In the genomic region with DNA sequence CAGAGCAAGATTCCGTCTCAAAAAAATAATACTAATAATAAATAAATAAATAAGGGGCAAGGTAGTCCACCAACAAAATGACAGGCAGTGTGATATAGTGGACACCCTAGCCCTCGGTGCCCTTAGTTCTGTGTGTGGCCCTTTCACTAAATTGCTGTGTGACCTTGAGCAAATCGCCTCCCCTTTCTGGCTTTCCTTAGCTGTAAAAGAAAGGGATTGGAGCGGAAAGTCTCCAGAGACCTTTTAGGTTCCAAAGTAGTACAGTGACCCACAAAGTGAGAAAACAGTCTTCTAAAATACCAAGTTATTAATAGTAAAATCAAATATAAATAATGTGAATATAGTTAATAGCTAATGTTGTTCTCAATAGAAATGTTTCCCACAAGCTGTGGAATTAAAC, we compare ENCODE assay signal across 9 cellular contexts. TPM values are rescaled to one million over a fixed set of nuclear protein-coding genes. Genes with fewer than 3 reads are reported as not detected.
DNase-seq lines count a peak whose midpoint lies in the region; ATAC-seq, FAIRE-seq and TF ChIP-seq lines count a peak whose summit lies in the region.
"Had no signal": no experiment of that assay in that cellular context is flagged by ENCODE, and none has a peak within 500 bp of the region (broad histone marks: within the 10 kb centered on the region; RNA-seq: fewer than 3 reads in every experiment).

No MANE protein-coding gene starts in this region.

- no peak overlapping the region for H3K4ac ChIP-seq in H1 (replicated peaks; ENCODE audit: insufficient read length, low read depth, low read length)

- H4K91ac ChIP-seq in H1 (replicated peaks; ENCODE audit: insufficient read length, low read length), result no peak overlapping the region

- no peak overlapping the region for H4K8ac ChIP-seq in H1 (ENCODE audit: extremely low read depth, insufficient read depth, low read length)

- no peak overlapping the region; a peak in 1 of 4 replicates for H3K4me2 ChIP-seq in H1 (ENCODE audit: insufficient read depth in 1 of 2, low read depth in 2 of 2, low read length in 2 of 2)

- CTCF ChIA-PET in H1 (lab: Charles Lee; ENCODE audit: partially characterized antibody), result interaction anchor here (1.2 to 42.4 kb wide), 7 partner anchors 4 to 177 kb away, joined by 3 to 1994 read pairs (median 11); partner anchors contain the start of genes LMNA, MEX3A and VHLL

- peaks cover 3% of the 10 kb centered on the region for H3K79me1 ChIP-seq in H1 (ENCODE audit: low read depth, low read length)

- H3K9ac ChIP-seq in H1 (replicated peaks in 1 of 4; ENCODE audit: extremely low read depth in 1 of 4, low read depth in 3 of 4, low read length in 3 of 4), result no peak overlapping the region
- H3K9ac ChIP-seq: BLaER1 had no signal

- no peak overlapping the region for H2BK15ac ChIP-seq in H1 (ENCODE audit: low read length)

- H3K4me1 ChIP-seq in H1 (replicated peaks in 1 of 4; ENCODE audit: control insufficient read depth in 3 of 4, insufficient read depth in 4 of 4, low read length in 3 of 4) (peaks cover 7 to 30% (median 24%) of the 10 kb centered on the region in 4 experiments), aorta (ENCODE audit: control insufficient read depth in 1 of 2, insufficient read depth in 2 of 2, low read length in 2 of 2) (no peaks in the 10 kb centered on the region)

- peaks cover 2 to 6% of the 10 kb centered on the region in 2 experiments for H4K20me1 ChIP-seq in H1 (replicated peaks in 1 of 2; ENCODE audit: control insufficient read depth in 1 of 2, insufficient read depth in 2 of 2, low read length in 2 of 2)

- peaks cover 31% of the 10 kb centered on the region for H3K36me3 Mint-ChIP-seq in stimulated activated naive CD8-positive, alpha-beta T cell treated with anti-CD3 and anti-CD28 coated beads, Interleukin-15, Interleukin-2, amounts not matched to agents 100 ng/mL and 50 ng/mL, for 24 hours (ENCODE audit: low read depth)
- peaks cover 5% of the 10 kb centered on the region for H3K36me3 Mint-ChIP-seq in nephron (ENCODE audit: low read depth)

- no peak overlapping the region; the same call in 1 of the 2 replicates for H2BK5ac ChIP-seq in H1 (ENCODE audit: low read depth, low read length)

- peak overlapping the region; percentile 68; the same call in 1 of the 2 replicates for H2BK12ac ChIP-seq in H1 (ENCODE audit: low read depth, low read length)

- H3K4me3 ChIP-seq in H1 (ENCODE audit: extremely low read depth in 1 of 4, insufficient read depth in 2 of 4, low read depth in 3 of 4, low read length in 4 of 4) (no peak overlapping the region), aorta (ENCODE audit: low read length in 2 of 2) (peak overlapping the region; percentile 21 to 40)
- H3K4me3 ChIP-seq: BLaER1 had no signal

- no peak for FAIRE-seq in H1 (lab: Jason Lieb, UNC)

- H3K36me3 ChIP-seq in H1 (ENCODE audit: control insufficient read depth in 2 of 4, insufficient read depth in 4 of 4, low read length in 3 of 4), result no peaks in the 10 kb centered on the region
- H3K36me3 ChIP-seq in aorta (ENCODE audit: control insufficient read depth in 1 of 2, insufficient read depth in 2 of 2, low read length in 1 of 2), result no peaks in the 10 kb centered on the region
- H3K36me3 ChIP-seq: BLaER1 had no signal

- no peak overlapping the region for H3K14ac ChIP-seq in H1 (ENCODE audit: insufficient read length)

- no peak overlapping the region for H3K56ac ChIP-seq in H1 (replicated peaks; ENCODE audit: insufficient read length, low read depth, low read length)

- intact Hi-C loops in aorta (cut with DNase I), result loop anchor here in 1 of 2 donors (10.0 kb wide), 1 partner anchor 147 kb away; the partner anchor contains the start of gene ARHGEF2

- peaks cover 4% of the 10 kb centered on the region for H3K27me3 Mint-ChIP-seq in stimulated activated naive CD8-positive, alpha-beta T cell treated with anti-CD3 and anti-CD28 coated beads, Interleukin-15, Interleukin-2, amounts not matched to agents 100 ng/mL and 50 ng/mL, for 24 hours
- peaks cover 32% of the 10 kb centered on the region for H3K27me3 Mint-ChIP-seq in stimulated activated naive CD8-positive, alpha-beta T cell treated with anti-CD3 and anti-CD28 coated beads, Interleukin-15, amount 100 ng/mL, for 72 hours
- H3K27me3 Mint-ChIP-seq in nephron (ENCODE audit: low read depth), result no peaks in the 10 kb centered on the region

- H3K9me3 Mint-ChIP-seq in stimulated activated naive CD8-positive, alpha-beta T cell treated with anti-CD3 and anti-CD28 coated beads, Interleukin-15, Interleukin-2, amounts not matched to agents 100 ng/mL and 50 ng/mL, for 24 hours, result no peaks in the 10 kb centered on the region
- H3K9me3 Mint-ChIP-seq in stimulated activated naive CD8-positive, alpha-beta T cell treated with anti-CD3 and anti-CD28 coated beads, Interleukin-15, amount 100 ng/mL, for 72 hours, result no peaks in the 10 kb centered on the region
- H3K9me3 Mint-ChIP-seq in nephron, result no peaks in the 10 kb centered on the region

- no peak for DNase-seq in stimulated activated naive CD8-positive, alpha-beta T cell treated with anti-CD3 and anti-CD28 coated beads, Interleukin-15, amount 100 ng/mL, for 72 hours
- DNase-seq in H1 (ENCODE audit: low read depth in 1 of 2, low spot score in 2 of 2), result no peak
- no peak for DNase-seq in aorta
- no peak for DNase-seq in DMS 273 treated with DMSO at 0.1 percent for 48 hours (lab: John Stamatoyannopoulos, UW)

- no peak for TF ChIP-seq CTCF in H1 (IDR thresholded peaks at IDR 0.05; ENCODE audit: control extremely low read depth in 1 of 3, insufficient read depth in 1 of 3, low read depth in 1 of 3, low read length in 3 of 3)
- no peak for TF ChIP-seq CTCF in nephron (IDR thresholded peaks at IDR 0.05; ENCODE audit: unreplicated experiment in 3 of 3)

- no peak for ATAC-seq in stimulated activated naive CD8-positive, alpha-beta T cell treated with anti-CD3 and anti-CD28 coated beads, Interleukin-15, amount 100 ng/mL, for 72 hours
- ATAC-seq in aorta (ENCODE audit: low FRiP score) (no peak), GM18861 (IDR thresholded peaks at IDR 0.05; ENCODE audit: unreplicated experiment) (no peak), GM18870 (IDR thresholded peaks at IDR 0.05; ENCODE audit: unreplicated experiment) (no peak)

- H3K23ac ChIP-seq in H1 (ENCODE audit: insufficient read length), result no peak overlapping the region

- H2BK120ac ChIP-seq in H1 (replicated peaks; ENCODE audit: low read depth, low read length), result no peak overlapping the region

- no peak overlapping the region for H3K27ac Mint-ChIP-seq in stimulated activated naive CD8-positive, alpha-beta T cell treated with anti-CD3 and anti-CD28 coated beads, Interleukin-15, Interleukin-2, amounts not matched to agents 100 ng/mL and 50 ng/mL, for 24 hours
- H3K27ac Mint-ChIP-seq in stimulated activated naive CD8-positive, alpha-beta T cell treated with anti-CD3 and anti-CD28 coated beads, Interleukin-15, amount 100 ng/mL, for 72 hours, result no peak overlapping the region
- peak overlapping the region; percentile 91 to 97 (median 95) for H3K27ac Mint-ChIP-seq in nephron

- H3K4me3 Mint-ChIP-seq in stimulated activated naive CD8-positive, alpha-beta T cell treated with anti-CD3 and anti-CD28 coated beads, Interleukin-15, Interleukin-2, amounts not matched to agents 100 ng/mL and 50 ng/mL, for 24 hours, result peak overlapping the region; percentile 30
- H3K4me3 Mint-ChIP-seq in stimulated activated naive CD8-positive, alpha-beta T cell treated with anti-CD3 and anti-CD28 coated beads, Interleukin-15, amount 100 ng/mL, for 72 hours, result no peak overlapping the region
- peak overlapping the region in 2 of 3 experiments; percentile 45 to 79 for H3K4me3 Mint-ChIP-seq in nephron

- no peak for TF ChIP-seq EP300 in H1 (IDR thresholded peaks at IDR 0.05; ENCODE audit: borderline replicate concordance in 1 of 2, low read depth in 2 of 2, low read length in 2 of 2)

- no peaks in the 10 kb centered on the region for H3K27me3 ChIP-seq in H1 (replicated peaks in 1 of 4; ENCODE audit: control insufficient read depth in 3 of 4, extremely low read depth in 1 of 4, insufficient read depth in 3 of 4, low read length in 3 of 4)
- H3K27me3 ChIP-seq in aorta (ENCODE audit: control insufficient read depth in 1 of 2, insufficient read depth in 2 of 2, low read length in 1 of 2), result no peaks in the 10 kb centered on the region

- peaks cover 0 to 12% of the 10 kb centered on the region in 2 experiments; a peak in 1 of 4 replicates for H3K79me2 ChIP-seq in H1 (ENCODE audit: control insufficient read depth in 1 of 2, insufficient read depth in 2 of 2, low read length in 2 of 2)

- no peak for TF ChIP-seq POLR2A in H1 (IDR thresholded peaks at IDR 0.05; ENCODE audit: control extremely low read depth in 1 of 2, low read depth in 2 of 2, low read length in 2 of 2)

- no peak overlapping the region for H3K18ac ChIP-seq in H1 (ENCODE audit: extremely low read depth, low read length)

- 88% methylated on average over 4 of the region's 4 CpGs; no CpG with 5 or more reads in 1 of the 2 experiments for WGBS in H1 (ENCODE audit: extremely low coverage in 1 of 2, insufficient coverage in 1 of 2, insufficient read length in 1 of 2, insufficient replicate concordance in 2 of 2, low coverage in 1 of 2, low lambda C conversion rate in 2 of 2, missing lambda C conversion rate in 1 of 2), 2 experiments
- WGBS in aorta, 2 donors, result 4 to 5% methylated on average over 4 of the region's 4 CpGs

- H3K9me3 ChIP-seq in H1 (ENCODE audit: insufficient read depth in 2 of 2, low read depth in 1 of 2, low read length in 1 of 2) (no peaks in the 10 kb centered on the region), aorta (ENCODE audit: control insufficient read depth, low read length) (no peaks in the 10 kb centered on the region)
- H3K9me3 ChIP-seq: BLaER1 had no signal

- H3K27ac ChIP-seq in H1 (ENCODE audit: low read depth, low read length), result no peak overlapping the region
- H3K27ac ChIP-seq in aorta (ENCODE audit: low read depth in 1 of 2, low read length in 2 of 2), result peak overlapping the region in 1 of 2 donors; percentile 91
- H3K27ac ChIP-seq: BLaER1 had no signal

- TF ChIP-seq RAD21 in H1 (IDR thresholded peaks at IDR 0.05 in 1 of 2, conservative IDR thresholded peaks at IDR 0.05 in 1 of 2; ENCODE audit: low read depth in 2 of 2, low read length in 2 of 2), result no peak

- no peaks in the 10 kb centered on the region for H3K23me2 ChIP-seq in H1 (ENCODE audit: low read depth, low read length)

- peaks cover 71% of the 10 kb centered on the region for H3K4me1 Mint-ChIP-seq in stimulated activated naive CD8-positive, alpha-beta T cell treated with anti-CD3 and anti-CD28 coated beads, Interleukin-15, Interleukin-2, amounts not matched to agents 100 ng/mL and 50 ng/mL, for 24 hours (ENCODE audit: low read depth)
- peaks cover 65% of the 10 kb centered on the region for H3K4me1 Mint-ChIP-seq in stimulated activated naive CD8-positive, alpha-beta T cell treated with anti-CD3 and anti-CD28 coated beads, Interleukin-15, amount 100 ng/mL, for 72 hours
- H3K4me1 Mint-ChIP-seq in nephron, result peaks cover 76% of the 10 kb centered on the region

- H4K5ac ChIP-seq in H1 (ENCODE audit: insufficient read length, low read depth, low read length), result no peak overlapping the region

- no peak overlapping the region for H2AK5ac ChIP-seq in H1 (ENCODE audit: low read depth, low read length)

- H2BK20ac ChIP-seq in H1 (ENCODE audit: low read length), result no peak overlapping the region

- no peak overlapping the region for H2AFZ ChIP-seq in H1 (ENCODE audit: low read length)

- POLR2A ChIA-PET in H1 (lab: Charles Lee; ENCODE audit: partially characterized antibody), result interaction anchor here (1.2 to 28.0 kb wide), 3 partner anchors 7 to 62 kb away, joined by 4 to 763 read pairs (median 143); partner anchors contain the start of genes LMNA and MEX3A

RNA-seq across cellular contexts. Expression of gene LMNA, which starts 7.6 kb away (rescaled TPM):
- total RNA-seq in H1 (2021; fragmentation: NEBNext Ultra II Directional; extraction: Animal tissue kit (Norgen Biotek cat#: 25700)), result 46.8 and 48.0 TPM in 2 replicates
- 25.8 and 38.3 TPM in 2 replicates for polyA plus RNA-seq in H1 (2011; rRNA removed)
- 33.6 TPM for polyA plus RNA-seq in H1 (2011; cell fraction: cytosol; rRNA removed)
- polyA plus RNA-seq in H1 (2011; cell fraction: nucleus; rRNA removed), result 78.1 TPM
- 36.7 to 43.4 TPM (median 39.1 TPM) in 4 replicates for polyA plus RNA-seq in H1 (2012, experiment 1 of 2)
- polyA plus RNA-seq in H1 (2012, experiment 2 of 2), result 56.7 TPM
- polyA plus RNA-seq in H1 (2013, experiment 1 of 2), result 34.7 TPM
- polyA plus RNA-seq in H1 (2013, experiment 2 of 2), result 32.6 TPM
- 15.1 and 20.9 TPM in 2 replicates for polyA minus RNA-seq in H1 (2011; rRNA and poly(A)+ RNA removed)
- 33.7 TPM for polyA minus RNA-seq in H1 (2011; cell fraction: cytosol; rRNA and poly(A)+ RNA removed)
- polyA minus RNA-seq in H1 (2011; cell fraction: nucleus; rRNA and poly(A)+ RNA removed), result 28.1 TPM
- total RNA-seq in aorta, result 1,000 to 10,000 TPM in 1 of 2 donors, 100 to 1,000 TPM in 1; 497 to 1,067 TPM
- polyA plus RNA-seq in aorta, result 100 to 1,000 TPM in 1 of 2 donors, 10 to 100 TPM in 1; 94.3 to 378 TPM

RNA-seq across cellular contexts. Expression of gene SEMA4A, which starts 31.3 kb away (rescaled TPM):
- total RNA-seq in H1 (2021; fragmentation: NEBNext Ultra II Directional; extraction: Animal tissue kit (Norgen Biotek cat#: 25700)), result 5.9 and 7.3 TPM in 2 replicates
- polyA plus RNA-seq in H1 (2011; rRNA removed) (10.6 and 12.0 TPM in 2 replicates), aorta (1 to 10 TPM; 3.0 to 4.7 TPM)
- 10.3 TPM for polyA plus RNA-seq in H1 (2011; cell fraction: cytosol; rRNA removed)
- 27.7 TPM for polyA plus RNA-seq in H1 (2011; cell fraction: nucleus; rRNA removed)
- 5.9 to 11.9 TPM (median 8.7 TPM) in 4 replicates for polyA plus RNA-seq in H1 (2012, experiment 1 of 2)
- polyA plus RNA-seq in H1 (2012, experiment 2 of 2), result 6.4 TPM
- polyA plus RNA-seq in H1 (2013, experiment 1 of 2), result 6.5 TPM
- 6.3 TPM for polyA plus RNA-seq in H1 (2013, experiment 2 of 2)
- polyA minus RNA-seq in H1 (2011; rRNA and poly(A)+ RNA removed), result 11.9 TPM in 2 replicates
- 12.0 TPM for polyA minus RNA-seq in H1 (2011; cell fraction: cytosol; rRNA and poly(A)+ RNA removed)
- 15.1 TPM for polyA minus RNA-seq in H1 (2011; cell fraction: nucleus; rRNA and poly(A)+ RNA removed)
- 10 to 100 TPM in 1 of 2 donors, 1 to 10 TPM in 1; 8.9 to 20.0 TPM for total RNA-seq in aorta

RNA-seq across cellular contexts. Expression of gene MEX3A, which starts 39.8 kb away (rescaled TPM):
- 52.4 and 54.7 TPM in 2 replicates for total RNA-seq in H1 (2021; fragmentation: NEBNext Ultra II Directional; extraction: Animal tissue kit (Norgen Biotek cat#: 25700))
- polyA plus RNA-seq in H1 (2011; rRNA removed) (34.1 and 43.5 TPM in 2 replicates), aorta (under 1 TPM; 0.03 to 0.13 TPM)
- 30.7 TPM for polyA plus RNA-seq in H1 (2011; cell fraction: cytosol; rRNA removed)
- polyA plus RNA-seq in H1 (2011; cell fraction: nucleus; rRNA removed), result 122 TPM
- polyA plus RNA-seq in H1 (2012, experiment 1 of 2), result 42.2 to 51.4 TPM (median 46.7 TPM) in 4 replicates
- polyA plus RNA-seq in H1 (2012, experiment 2 of 2), result 37.7 TPM
- 50.4 TPM for polyA plus RNA-seq in H1 (2013, experiment 1 of 2)
- polyA plus RNA-seq in H1 (2013, experiment 2 of 2), result 45.1 TPM
- polyA minus RNA-seq in H1 (2011; rRNA and poly(A)+ RNA removed), result 43.0 and 47.3 TPM in 2 replicates
- 55.2 TPM for polyA minus RNA-seq in H1 (2011; cell fraction: cytosol; rRNA and poly(A)+ RNA removed)
- 107 TPM for polyA minus RNA-seq in H1 (2011; cell fraction: nucleus; rRNA and poly(A)+ RNA removed)
- total RNA-seq in aorta, result 1 to 10 TPM; 1.2 to 1.6 TPM

Comparison
In these comparisons a context has a peak if more than half of its experiments do, and no peak if none do; other contexts are left out.
1. H3K4me3 Mint-ChIP-seq: peak in stimulated activated naive CD8-positive, alpha-beta T cell treated with anti-CD3 and anti-CD28 coated beads, Interleukin-15, Interleukin-2, amounts not matched to agents 100 ng/mL and 50 ng/mL, for 24 hours (single experiment) and nephron (2 of 3); none in stimulated activated naive CD8-positive, alpha-beta T cell treated with anti-CD3 and anti-CD28 coated beads, Interleukin-15, amount 100 ng/mL, for 72 hours (0 of 2).
2. H3K27ac Mint-ChIP-seq: peak in nephron (3 of 3); none in stimulated activated naive CD8-positive, alpha-beta T cell treated with anti-CD3 and anti-CD28 coated beads, Interleukin-15, Interleukin-2, amounts not matched to agents 100 ng/mL and 50 ng/mL, for 24 hours (single experiment) and stimulated activated naive CD8-positive, alpha-beta T cell treated with anti-CD3 and anti-CD28 coated beads, Interleukin-15, amount 100 ng/mL, for 72 hours (0 of 2).
3. H3K4me3 ChIP-seq: peak in aorta (2 of 2); none in H1 (0 of 4).
4. RNA of gene LMNA, which starts 7.6 kb away (total RNA-seq): 497 to 1,067 TPM in aorta; 46.8 to 48.0 TPM in H1; every median in the first group is over 10 times any median in the second.
5. RNA of gene MEX3A, which starts 39.8 kb away (total RNA-seq): 52.4 to 54.7 TPM in H1; 1.2 to 1.6 TPM in aorta; every median in the first group is over 10 times any median in the second.